17 cellular contexts compared by ENCODE assay signal in the genomic region with DNA sequence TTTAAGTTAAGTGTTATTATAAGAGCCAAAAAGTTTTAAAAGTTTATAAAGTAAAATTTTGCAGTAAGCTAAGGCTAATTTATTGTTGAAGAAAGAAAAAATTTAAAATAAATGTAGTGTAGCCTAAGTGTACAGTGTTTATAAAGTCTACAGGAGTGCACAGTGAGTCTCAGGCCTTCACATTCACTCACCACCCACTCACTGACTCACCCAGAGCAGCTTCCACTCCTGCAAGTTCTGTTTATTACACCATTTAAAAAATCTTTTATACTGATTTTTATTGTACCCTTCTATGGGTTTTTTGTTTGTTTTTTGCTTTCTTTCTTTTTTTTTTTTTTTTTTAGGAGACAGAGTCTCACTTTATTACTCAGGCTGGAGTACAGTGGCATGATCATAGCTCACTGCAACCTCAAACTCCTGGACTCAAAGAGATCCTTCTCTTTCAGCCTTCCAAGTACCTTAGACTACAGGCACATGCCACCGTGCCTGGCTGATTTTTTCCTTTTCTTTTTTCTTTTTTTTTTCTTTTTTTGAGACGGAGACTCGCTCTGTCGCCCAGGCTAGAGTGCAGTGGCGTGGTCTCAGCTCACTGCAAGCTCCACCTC. TPM values are rescaled to one million over a fixed set of nuclear protein-coding genes. Genes with fewer than 3 reads are reported as not detected.
DNase-seq lines count a peak whose midpoint lies in the region; ATAC-seq, FAIRE-seq and TF ChIP-seq lines count a peak whose summit lies in the region.
"Had no signal": no experiment of that assay in that cellular context is flagged by ENCODE, and none has a peak within 500 bp of the region (broad histone marks: within the 10 kb centered on the region; RNA-seq: fewer than 3 reads in every experiment).

No MANE protein-coding gene starts in this region.

- H3K4me1 ChIP-seq in small intestine (ENCODE audit: control insufficient read depth in 2 of 2, insufficient read depth in 1 of 2, low read depth in 1 of 2, low read length in 1 of 2) = no peaks in the 10 kb centered on the region

- TF ChIP-seq CTCF in AG09309 (IDR thresholded peaks at IDR 0.05; ENCODE audit: control insufficient read depth, insufficient read depth, low read depth, low read length, missing control alignments) = no peak
- no peak for TF ChIP-seq CTCF in astrocyte of the spinal cord (IDR thresholded peaks at IDR 0.05; ENCODE audit: low read depth, low read length)

- no peaks in the 10 kb centered on the region for H3K9me3 ChIP-seq in small intestine (ENCODE audit: control insufficient read depth, low read depth)

- no peak for FAIRE-seq in small intestine (lab: Jason Lieb, UNC)
- FAIRE-seq: GM12892 had no signal

- DNase-seq in AG09309 (ENCODE audit: low read depth) (peak; percentile 18), GM03348 (ENCODE audit: low spot score) (peak; percentile 45), astrocyte of the spinal cord (ENCODE audit: low read depth, low spot score) (peak; percentile 29), iris pigment epithelial cell (ENCODE audit: low read depth) (peak; percentile 80), small intestine (no peak), ecto neural progenitor cell (ENCODE audit: low spot score) (no peak), NCI-H1694 (lab: John Stamatoyannopoulos, UW) (no peak)
- DNase-seq: activated B cell treated with CpG ODN at 0.5 μM for 24 hours; DND-41; NCI-H1105; NCI-H526; stimulated activated CD4-positive, alpha-beta T cell treated with anti-CD3 and anti-CD28 coated beads, Interleukin-2, amount 100 ng/mL, for 48 hours had no signal

- H3K36me3 ChIP-seq in small intestine (ENCODE audit: control insufficient read depth in 2 of 2, insufficient read depth in 2 of 2, low read length in 2 of 2) = no peaks in the 10 kb centered on the region

- H3K4me3 ChIP-seq in AG09309 (ENCODE audit: control insufficient read depth, low read depth, low read length) (no peak overlapping the region), astrocyte of the spinal cord (ENCODE audit: low read depth, low read length) (no peak overlapping the region), small intestine (ENCODE audit: low read depth in 1 of 2, low read length in 2 of 2) (no peak overlapping the region)
- H3K4me3 ChIP-seq: dorsolateral prefrontal cortex had no signal

- no peak for ATAC-seq in GM21825 (IDR thresholded peaks at IDR 0.05; ENCODE audit: unreplicated experiment)
- ATAC-seq: Panc1 had no signal

- H3K27ac ChIP-seq in small intestine (ENCODE audit: low read depth in 1 of 2, low read length in 1 of 2) = no peak overlapping the region
- H3K27ac ChIP-seq: C4-2B, dorsolateral prefrontal cortex had no signal

- H3K27me3 ChIP-seq in small intestine (ENCODE audit: control insufficient read depth in 2 of 2, insufficient read depth in 2 of 2, low read length in 2 of 2) = peaks cover 0 to 2% of the 10 kb centered on the region in 2 donors
- H3K27me3 ChIP-seq: dorsolateral prefrontal cortex had no signal

- WGBS in small intestine, 3 donors = 79 to 85% (median 82%) methylated on average over 5 of the region's 5 CpGs

- in situ Hi-C loops in astrocyte of the spinal cord (cut with HindIII; ENCODE audit: low sequenced_read_pairs) = no loop called here

RNA-seq across cellular contexts. Expression of a gene that starts 25.9 kb away (rescaled TPM):
- polyA plus RNA-seq in small intestine = 10 to 100 TPM in 1 of 3 donors, 1 to 10 TPM in 2; 4.5 to 10.8 (median 6.8) TPM

RNA-seq across cellular contexts. Expression of a gene that starts 32.1 kb away (rescaled TPM):
- 10 to 100 TPM; 29.2 to 53.0 (median 45.9) TPM for polyA plus RNA-seq in small intestine

RNA-seq across cellular contexts. Expression of a gene that starts 33.1 kb away (rescaled TPM):
- polyA plus RNA-seq in small intestine = 100 to 1,000 TPM in 1 of 3 donors, 10 to 100 TPM in 2; 63.5 to 105 (median 97.7) TPM

Comparison
In these comparisons a context has a peak if more than half of its experiments do, and no peak if none do; other contexts are left out.
1. DNase-seq: peak in AG09309 (single experiment), GM03348 (single experiment), astrocyte of the spinal cord (single experiment) and iris pigment epithelial cell (single experiment); none in small intestine (single experiment), ecto neural progenitor cell (single experiment) and NCI-H1694 (single experiment).